In genomic region chr12:49038291-49038955, GRCh38 we compare ENCODE assay signal across 1 cellular context.
A peak's percentile ranks its signal among the peaks of the same experiment; 100 is the strongest.
TF ChIP-seq lines count a peak whose summit lies in the region.

No MANE protein-coding gene starts in this region.

TF ChIP-seq in K562, 482 proteins besides CTCF, POLR2A, EP300 and RAD21:
- peak; percentile 48; the same call in 1 of the 2 replicates for TF ChIP-seq POLR2G (IDR thresholded peaks at IDR 0.05; ENCODE audit: low read depth, low read length)
- no peak for TF ChIP-seq ATF4 (CRISPR knock-in tag; IDR thresholded peaks at IDR 0.05)
- 0 out of 2 replicates have a peak, but pooled peaks have one; percentile 14 for TF ChIP-seq RBFOX2 (IDR thresholded peaks at IDR 0.05; ENCODE audit: low read depth, low read length)
- TF ChIP-seq, protein P1, sequence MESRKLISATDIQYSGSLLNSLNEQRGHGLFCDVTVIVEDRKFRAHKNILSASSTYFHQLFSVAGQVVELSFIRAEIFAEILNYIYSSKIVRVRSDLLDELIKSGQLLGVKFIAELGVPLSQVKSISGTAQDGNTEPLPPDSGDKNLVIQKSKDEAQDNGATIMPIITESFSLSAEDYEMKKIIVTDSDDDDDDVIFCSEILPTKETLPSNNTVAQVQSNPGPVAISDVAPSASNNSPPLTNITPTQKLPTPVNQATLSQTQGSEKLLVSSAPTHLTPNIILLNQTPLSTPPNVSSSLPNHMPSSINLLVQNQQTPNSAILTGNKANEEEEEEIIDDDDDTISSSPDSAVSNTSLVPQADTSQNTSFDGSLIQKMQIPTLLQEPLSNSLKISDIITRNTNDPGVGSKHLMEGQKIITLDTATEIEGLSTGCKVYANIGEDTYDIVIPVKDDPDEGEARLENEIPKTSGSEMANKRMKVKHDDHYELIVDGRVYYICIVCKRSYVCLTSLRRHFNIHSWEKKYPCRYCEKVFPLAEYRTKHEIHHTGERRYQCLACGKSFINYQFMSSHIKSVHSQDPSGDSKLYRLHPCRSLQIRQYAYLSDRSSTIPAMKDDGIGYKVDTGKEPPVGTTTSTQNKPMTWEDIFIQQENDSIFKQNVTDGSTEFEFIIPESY (CRISPR knock-in tag; IDR thresholded peaks at IDR 0.05) = peak; percentile 41; the same call in 1 of the 2 replicates
